ENCODE assay signal across 27 cellular contexts in the genomic region with DNA sequence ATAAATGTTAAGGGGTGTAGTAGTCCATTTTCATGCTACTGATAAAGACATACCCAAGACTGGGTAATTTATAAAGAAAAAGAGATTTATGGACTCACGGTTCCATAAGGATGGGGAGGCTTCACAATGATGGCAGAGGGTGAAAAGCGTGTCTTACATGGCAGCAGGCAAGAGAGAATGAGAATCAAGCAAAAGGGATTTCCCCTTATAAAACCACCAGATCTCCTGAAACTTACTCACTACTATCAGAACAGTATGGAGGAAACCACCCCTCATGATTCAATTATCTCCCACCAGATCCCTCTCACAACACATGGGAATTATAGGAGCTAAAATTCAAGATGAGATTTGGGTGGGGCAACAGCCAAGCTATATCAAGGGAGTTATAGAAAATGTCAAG.
"Had no signal": no experiment of that assay in that cellular context is flagged by ENCODE, and none has a peak within 500 bp of the region (broad histone marks: within the 10 kb centered on the region; RNA-seq: fewer than 3 reads in every experiment).

No MANE protein-coding gene starts in this region.

- H3K4me1 Mint-ChIP-seq: naive thymus-derived CD4-positive, alpha-beta T cell; natural killer cell; nephron; neural progenitor cell; stimulated activated memory B cell treated with anti-CD40 and anti-IgM and Interleukin-4, amounts not matched to agents 10 μg/mL and 1 μg/mL and 100 μg/mL, for 72 hours had no signal

- H3K9me3 Mint-ChIP-seq: type B pancreatic cell had no signal

- H3K4me3 Mint-ChIP-seq: naive thymus-derived CD4-positive, alpha-beta T cell; natural killer cell; nephron; neural progenitor cell; stimulated activated memory B cell treated with anti-CD40 and anti-IgM and Interleukin-4, amounts not matched to agents 10 μg/mL and 1 μg/mL and 100 μg/mL, for 72 hours; stimulated activated naive CD8-positive, alpha-beta T cell treated with anti-CD3 and anti-CD28 coated beads, Interleukin-15, Interleukin-2, amounts not matched to agents 100 ng/mL and 50 ng/mL, for 24 hours; type B pancreatic cell had no signal

- H3K36me3 Mint-ChIP-seq: natural killer cell; neural progenitor cell; stimulated activated memory B cell treated with anti-CD40 and anti-IgM and Interleukin-4, amounts not matched to agents 10 μg/mL and 1 μg/mL and 100 μg/mL, for 72 hours; type B pancreatic cell had no signal

- ATAC-seq: naive thymus-derived CD4-positive, alpha-beta T cell; natural killer cell; psoas muscle; right cardiac atrium; right lobe of liver; stimulated activated memory B cell treated with anti-CD40 and anti-IgM and Interleukin-4, amounts not matched to agents 10 μg/mL and 1 μg/mL and 100 μg/mL, for 72 hours; upper lobe of right lung had no signal

- DNase-seq: naive thymus-derived CD4-positive, alpha-beta T cell; natural killer cell; occipital lobe; ovary; posterior cingulate gyrus; psoas muscle; right cardiac atrium; right lobe of liver; sigmoid colon; small intestine; stimulated activated CD4-positive, alpha-beta T cell treated with anti-CD3 and anti-CD28 coated beads, Interleukin-15, amount 100 ng/mL, for 24 hours; stimulated activated CD4-positive, alpha-beta T cell treated with anti-CD3 and anti-CD28 coated beads, Interleukin-2, amount 100 ng/mL, for 24 hours; stimulated activated CD4-positive, alpha-beta T cell treated with anti-CD3 and anti-CD28 coated beads, Interleukin-2, amount 100 ng/mL, for 48 hours; stimulated activated CD4-positive, alpha-beta T cell treated with anti-CD3 and anti-CD28 coated beads, Interleukin-4, amount 100 ng/mL, for 24 hours; stimulated activated naive CD4-positive, alpha-beta T cell; substantia nigra; testis; tibial artery; transverse colon; upper lobe of right lung; uterus had no signal

- H3K27me3 Mint-ChIP-seq: naive thymus-derived CD4-positive, alpha-beta T cell; progenitor cell of endocrine pancreas; stimulated activated memory B cell treated with anti-CD40 and anti-IgM and Interleukin-4, amounts not matched to agents 10 μg/mL and 1 μg/mL and 100 μg/mL, for 72 hours; stimulated activated naive CD8-positive, alpha-beta T cell treated with anti-CD3 and anti-CD28 coated beads, Interleukin-15, Interleukin-2, amounts not matched to agents 100 ng/mL and 50 ng/mL, for 24 hours; type B pancreatic cell had no signal

- H3K27ac Mint-ChIP-seq: naive thymus-derived CD4-positive, alpha-beta T cell; natural killer cell; nephron; neural progenitor cell; progenitor cell of endocrine pancreas; stimulated activated memory B cell treated with anti-CD40 and anti-IgM and Interleukin-4, amounts not matched to agents 10 μg/mL and 1 μg/mL and 100 μg/mL, for 72 hours; stimulated activated naive CD8-positive, alpha-beta T cell treated with anti-CD3 and anti-CD28 coated beads, Interleukin-15, Interleukin-2, amounts not matched to agents 100 ng/mL and 50 ng/mL, for 24 hours; type B pancreatic cell had no signal
